Comparison of ENCODE assay signal across 1 cellular context in genomic region chr3:31639828-31640227, GRCh38.
TF ChIP-seq lines count a peak whose summit lies in the region.

No MANE protein-coding gene starts in this region.

TF ChIP-seq in GM23338, 12 proteins besides CTCF, POLR2A, EP300 and RAD21 (continued from another document):
- no peak for TF ChIP-seq ZNF462 (CRISPR knock-in tag; IDR thresholded peaks at IDR 0.05)
- TF ChIP-seq REST (IDR thresholded peaks at IDR 0.05; ENCODE audit: unreplicated experiment), result no peak
- TF ChIP-seq ZNF114 (CRISPR knock-in tag; IDR thresholded peaks at IDR 0.05), result no peak
- TF ChIP-seq ETS1 (IDR thresholded peaks at IDR 0.05), result no peak
- no peak for TF ChIP-seq EZH2phosphoT487 (IDR thresholded peaks at IDR 0.05; ENCODE audit: unreplicated experiment)
- TF ChIP-seq NANOG (IDR thresholded peaks at IDR 0.05; ENCODE audit: borderline replicate concordance), result no peak
- no peak for TF ChIP-seq POLR2AphosphoS5 (IDR thresholded peaks at IDR 0.05; ENCODE audit: low read depth)
- TF ChIP-seq STAT1 (IDR thresholded peaks at IDR 0.05; ENCODE audit: unreplicated experiment), result no peak
- TF ChIP-seq CREB1 (CRISPR knock-in tag; IDR thresholded peaks at IDR 0.05; ENCODE audit: low read depth), result no peak
- TF ChIP-seq ZNF331 (CRISPR knock-in tag; IDR thresholded peaks at IDR 0.05; ENCODE audit: low read depth), result no peak
- no peak for TF ChIP-seq EZH2 (IDR thresholded peaks at IDR 0.05; ENCODE audit: low read depth, unreplicated experiment)
